ENCODE assay signal across 22 cellular contexts in genomic region chr20:62714006-62714405, GRCh38. TPM values are rescaled to one million over a fixed set of nuclear protein-coding genes. Genes with fewer than 3 reads are reported as not detected.
DNase-seq lines count a peak whose midpoint lies in the region; ATAC-seq, FAIRE-seq and TF ChIP-seq lines count a peak whose summit lies in the region.
"Had no signal": no experiment of that assay in that cellular context is flagged by ENCODE, and none has a peak within 500 bp of the region (broad histone marks: within the 10 kb centered on the region; RNA-seq: fewer than 3 reads in every experiment).

No MANE protein-coding gene starts in this region.

- H3K9me3 Mint-ChIP-seq in CD4-positive, alpha-beta T cell: no peaks in the 10 kb centered on the region
- H3K9me3 Mint-ChIP-seq in endothelial cell (ENCODE audit: unreplicated experiment): no peaks in the 10 kb centered on the region

- no peak overlapping the region for H3K4me3 Mint-ChIP-seq in CD4-positive, alpha-beta T cell
- peak overlapping the region; percentile 19 for H3K4me3 Mint-ChIP-seq in endothelial cell (ENCODE audit: unreplicated experiment)

- peak overlapping the region; percentile 89 for H3K27ac Mint-ChIP-seq in CD4-positive, alpha-beta T cell
- no peak overlapping the region for H3K27ac Mint-ChIP-seq in endothelial cell (ENCODE audit: unreplicated experiment)

- no peak overlapping the region for H3K9ac ChIP-seq in rectal smooth muscle tissue (ENCODE audit: low read length)
- H3K9ac ChIP-seq: GM23248 had no signal

- H3K27ac ChIP-seq in CD4-positive, alpha-beta T cell (ENCODE audit: low read depth, low read length): no peak overlapping the region
- H3K27ac ChIP-seq in Panc1 (ENCODE audit: low read length): peak overlapping the region; percentile 86
- H3K27ac ChIP-seq in rectal smooth muscle tissue (ENCODE audit: low read depth, low read length): peak overlapping the region; percentile 81
- H3K27ac ChIP-seq: C4-2B, GM23248, HL-60 had no signal

- no peak overlapping the region for H3K4me3 ChIP-seq in Panc1 (ENCODE audit: low read depth in 2 of 2, low read length in 2 of 2)
- H3K4me3 ChIP-seq in rectal smooth muscle tissue (ENCODE audit: low read length): no peak overlapping the region
- H3K4me3 ChIP-seq: GM12878, GM23248, HAP-1, K562 had no signal

- in situ Hi-C loops in Panc1 (cut with HindIII; ENCODE audit: low pct_unique_long_range_greater_than_20kb, low sequenced_read_pairs): no loop called here
- in situ Hi-C loops in KBM-7 (cut with MboI; ENCODE audit: low pct_unique_long_range_greater_than_20kb, low sequenced_read_pairs): no loop called here

- peaks cover 63% of the 10 kb centered on the region for H3K4me1 ChIP-seq in Panc1 (ENCODE audit: control insufficient read depth, insufficient read depth, low read length)
- peaks cover 66% of the 10 kb centered on the region for H3K4me1 ChIP-seq in rectal smooth muscle tissue (ENCODE audit: control insufficient read depth, insufficient read depth, low read length)
- H3K4me1 ChIP-seq: BE2C, HAP-1 had no signal

- FAIRE-seq in frontal cortex (lab: Jason Lieb, UNC): no peak
- FAIRE-seq: A204.1, GM12878, K562 had no signal

- H3K4me1 Mint-ChIP-seq in CD4-positive, alpha-beta T cell (ENCODE audit: low read depth): peaks cover 36% of the 10 kb centered on the region
- H3K4me1 Mint-ChIP-seq in endothelial cell (ENCODE audit: unreplicated experiment): no peaks in the 10 kb centered on the region

- no peak for DNase-seq in CD4-positive, alpha-beta T cell
- DNase-seq in Panc1 (ENCODE audit: low read depth, low spot score): no peak
- DNase-seq in endothelial cell (ENCODE audit: low spot score): no peak
- no peak for DNase-seq in KBM-7
- no peak for DNase-seq in RKO (ENCODE audit: low spot score)
- no peak for DNase-seq in frontal cortex (ENCODE audit: low spot score in 2 of 2)
- no peak for DNase-seq in SIG-M5 treated with dmso at 0.1 percent for 504 hours (lab: John Stamatoyannopoulos, UW; ENCODE audit: unreplicated experiment)
- DNase-seq: ACHN; BE2C; CD4-positive, alpha-beta memory T cell; DMS79 treated with DMSO at 0.1 percent for 48 hours; GF-D8; IMR-90 had no signal

- POLR2A ChIA-PET in CD4-positive, alpha-beta T cell (lab: Charles Lee): no interaction called here
- POLR2A ChIA-PET in Panc1 (lab: Charles Lee): no interaction called here

- no TSS peak for BruUV-seq in Panc1 (replicated peaks; lab: Mats Ljungman, UMichigan)

- H3K36me3 Mint-ChIP-seq in CD4-positive, alpha-beta T cell (ENCODE audit: low read depth): no peaks in the 10 kb centered on the region
- peaks cover 3% of the 10 kb centered on the region for H3K36me3 Mint-ChIP-seq in endothelial cell (ENCODE audit: low read depth, unreplicated experiment)
- H3K36me3 Mint-ChIP-seq: CD4-positive, alpha-beta memory T cell had no signal

- no peak for TF ChIP-seq CTCF in CD4-positive, alpha-beta T cell (IDR thresholded peaks at IDR 0.05)
- no peak for TF ChIP-seq CTCF in Panc1 (IDR thresholded peaks at IDR 0.05)
- TF ChIP-seq CTCF in endothelial cell (IDR thresholded peaks at IDR 0.05; ENCODE audit: unreplicated experiment): no peak

- H3K27me3 Mint-ChIP-seq in CD4-positive, alpha-beta T cell: no peaks in the 10 kb centered on the region
- H3K27me3 Mint-ChIP-seq in endothelial cell (ENCODE audit: unreplicated experiment): peaks cover 13% of the 10 kb centered on the region

- H3K36me3 ChIP-seq in Panc1 (ENCODE audit: control insufficient read depth, insufficient read depth, low read length) (peaks cover 3% of the 10 kb centered on the region; the same call in 1 of the 2 replicates), rectal smooth muscle tissue (ENCODE audit: control insufficient read depth, insufficient read depth, low read length) (no peaks in the 10 kb centered on the region)
- H3K36me3 ChIP-seq: BE2C, HAP-1 had no signal

- ATAC-seq in CD4-positive, alpha-beta T cell (ENCODE audit: poor library complexity): no peak
- no peak for ATAC-seq in Panc1
- ATAC-seq: GM12878, K562 had no signal

- intact Hi-C loops in CD4-positive, alpha-beta T cell (cut with DNase I, micrococcal nuclease): no loop called here
- intact Hi-C loops in Panc1 (cut with micrococcal nuclease; ENCODE audit: unreplicated experiment): no loop called here

- peaks cover 18% of the 10 kb centered on the region for H3K27me3 ChIP-seq in CD4-positive, alpha-beta T cell (ENCODE audit: control insufficient read depth, insufficient read depth, low read length)
- H3K27me3 ChIP-seq in Panc1 (ENCODE audit: control insufficient read depth, insufficient read depth, low read length) (no peaks in the 10 kb centered on the region), rectal smooth muscle tissue (ENCODE audit: control insufficient read depth, insufficient read depth, low read length) (peaks cover 13% of the 10 kb centered on the region)

- CTCF ChIA-PET in CD4-positive, alpha-beta T cell (lab: Charles Lee): no interaction called here
- CTCF ChIA-PET in Panc1 (lab: Charles Lee): no interaction called here

- H3K9me3 ChIP-seq in CD4-positive, alpha-beta T cell (ENCODE audit: control insufficient read depth, low read length): no peaks in the 10 kb centered on the region
- no peaks in the 10 kb centered on the region for H3K9me3 ChIP-seq in Panc1 (ENCODE audit: control insufficient read depth, insufficient read depth, low read depth, low read length)
- H3K9me3 ChIP-seq: BE2C, HAP-1 had no signal

RNA-seq across cellular contexts. Expression of gene NTSR1, which starts 5.4 kb away (rescaled TPM):
- total RNA-seq in CD4-positive, alpha-beta T cell: under 1 TPM; 0.55 to 0.56 TPM
- total RNA-seq in Panc1 (2021; ENCODE audit: unreplicated experiment) (44.1 TPM), endothelial cell (ENCODE audit: unreplicated experiment) (not detected), frontal cortex (4.9 TPM)
- polyA plus RNA-seq in Panc1 (2012; ENCODE audit: insufficient read length): 73.6 TPM
- total RNA-seq: GM12878, GM23248, H4 had no signal
- polyA plus RNA-seq: CD4-positive, alpha-beta memory T cell; GM12878; GM23248 had no signal
